In the genomic region with DNA sequence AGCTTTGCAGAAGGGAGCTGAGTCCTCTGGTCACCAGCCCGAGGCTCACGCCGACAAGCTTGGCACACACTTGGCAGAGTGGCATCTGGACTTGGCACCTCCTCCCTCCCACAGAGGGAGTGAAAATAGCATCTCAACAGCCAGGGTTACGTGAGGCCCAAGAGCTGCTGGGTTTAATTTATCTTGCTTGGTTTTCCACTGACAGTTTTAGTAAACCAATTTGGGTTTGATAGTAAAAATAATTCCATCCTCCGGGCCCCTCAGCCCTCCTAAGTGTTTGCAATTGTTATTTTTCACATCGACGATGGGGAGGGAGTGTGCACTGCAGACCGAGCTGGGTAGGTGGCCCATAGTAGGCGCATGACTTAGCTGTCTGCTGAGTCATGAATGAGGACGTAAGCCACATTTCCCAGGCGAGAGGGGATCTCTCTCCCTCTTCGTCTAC, we compare ENCODE assay signal across 12 cellular contexts.
DNase-seq lines count a peak whose midpoint lies in the region; ATAC-seq and TF ChIP-seq lines count a peak whose summit lies in the region.
"Had no signal": no experiment of that assay in that cellular context is flagged by ENCODE, and none has a peak within 500 bp of the region (broad histone marks: within the 10 kb centered on the region; RNA-seq: fewer than 3 reads in every experiment).

No MANE protein-coding gene starts in this region.

- H3K4me3 Mint-ChIP-seq in activated T-cell treated with anti-CD3 and anti-CD28 coated beads, Interleukin-2, amount 50 U/mL, for 4 hours: no peak overlapping the region
- H3K4me3 Mint-ChIP-seq: activated T-helper 1 cell treated with anti-CD3 and anti-CD28 coated beads, Interleukin-12 subunit alpha, Interleukin-12 subunit beta, Interleukin-2, Interleukin-4 antibody, amounts not matched to agents 30 ng/mL and 10 ng/mL and 1 ng/mL, durations not matched to agents 14 hours and 24 hours and 36 hours; stimulated activated memory B cell treated with anti-CD40 and anti-IgM and Interleukin-4, amounts not matched to agents 10 μg/mL and 1 μg/mL and 100 μg/mL, for 72 hours had no signal

- H3K4me1 Mint-ChIP-seq in activated T-cell treated with anti-CD3 and anti-CD28 coated beads, Interleukin-2, amount 50 U/mL, for 4 hours (ENCODE audit: low read depth): no peaks in the 10 kb centered on the region
- H3K4me1 Mint-ChIP-seq: stimulated activated memory B cell treated with anti-CD40 and anti-IgM and Interleukin-4, amounts not matched to agents 10 μg/mL and 1 μg/mL and 100 μg/mL, for 72 hours had no signal

- peaks cover 10% of the 10 kb centered on the region for H3K27me3 Mint-ChIP-seq in activated T-cell treated with anti-CD3 and anti-CD28 coated beads, Interleukin-2, amount 50 U/mL, for 4 hours (ENCODE audit: low read depth)

- DNase-seq in BJ (ENCODE audit: low read depth) (peak; percentile 82), MG63 (peak; percentile 78), fibroblast of mammary gland (ENCODE audit: low read depth) (peak; percentile 64), non-pigmented ciliary epithelial cell (ENCODE audit: low read depth) (peak; percentile 36)
- DNase-seq in activated T-cell treated with anti-CD3 and anti-CD28 coated beads, Interleukin-2, amount 50 U/mL, for 4 hours: no peak
- DNase-seq: activated CD4-positive, CD25-positive, alpha-beta regulatory T cell; cortex of kidney had no signal

- no peaks in the 10 kb centered on the region for H3K9me3 Mint-ChIP-seq in activated T-cell treated with anti-CD3 and anti-CD28 coated beads, Interleukin-2, amount 50 U/mL, for 4 hours
- H3K9me3 Mint-ChIP-seq: activated T-helper 1 cell treated with anti-CD3 and anti-CD28 coated beads, Interleukin-12 subunit alpha, Interleukin-12 subunit beta, Interleukin-2, Interleukin-4 antibody, amounts not matched to agents 30 ng/mL and 10 ng/mL and 1 ng/mL, durations not matched to agents 14 hours and 24 hours and 36 hours; stimulated activated memory B cell treated with anti-CD40 and anti-IgM and Interleukin-4, amounts not matched to agents 10 μg/mL and 1 μg/mL and 100 μg/mL, for 72 hours had no signal

- H3K36me3 ChIP-seq in BJ (ENCODE audit: control insufficient read depth, insufficient read depth, low read length) (no peaks in the 10 kb centered on the region), MG63 (no peaks in the 10 kb centered on the region)

- ATAC-seq in activated T-cell treated with anti-CD3 and anti-CD28 coated beads, Interleukin-2, amount 50 U/mL, for 4 hours: no peak
- ATAC-seq in HG03097 (IDR thresholded peaks at IDR 0.05; ENCODE audit: low FRiP score, unreplicated experiment): no peak
- no peak for ATAC-seq in GM21717 (IDR thresholded peaks at IDR 0.05; ENCODE audit: unreplicated experiment)
- ATAC-seq in GM21526 (IDR thresholded peaks at IDR 0.05; ENCODE audit: low FRiP score, unreplicated experiment): no peak
- ATAC-seq: stimulated activated memory B cell treated with anti-CD40 and anti-IgM and Interleukin-4, amounts not matched to agents 10 μg/mL and 1 μg/mL and 100 μg/mL, for 72 hours had no signal

- no peaks in the 10 kb centered on the region for H3K36me3 Mint-ChIP-seq in activated T-cell treated with anti-CD3 and anti-CD28 coated beads, Interleukin-2, amount 50 U/mL, for 4 hours (ENCODE audit: insufficient read depth)
- H3K36me3 Mint-ChIP-seq: stimulated activated memory B cell treated with anti-CD40 and anti-IgM and Interleukin-4, amounts not matched to agents 10 μg/mL and 1 μg/mL and 100 μg/mL, for 72 hours had no signal

- H3K27me3 ChIP-seq in BJ (ENCODE audit: control insufficient read depth, insufficient read depth, low read length) (peaks cover 5% of the 10 kb centered on the region), MG63 (no peaks in the 10 kb centered on the region)

- CTCF ChIA-PET in BJ (lab: Yijun Ruan, JAX): interaction anchor here (0.7 to 1.7 kb wide), 7 partner anchors 10 to 544 kb away, joined by 3 to 8 read pairs (median 3); no protein-coding TSS in a partner anchor

- H3K9me3 ChIP-seq in MG63: no peaks in the 10 kb centered on the region

- TF ChIP-seq CTCF in BJ (IDR thresholded peaks at IDR 0.05; ENCODE audit: insufficient read depth, low read depth, low read length) (no peak; the same call in 1 of the 2 replicates), fibroblast of mammary gland (conservative IDR thresholded peaks at IDR 0.05; ENCODE audit: control insufficient read depth, insufficient read depth, low read depth, low read length) (no peak)

- H3K4me3 ChIP-seq in BJ (ENCODE audit: low read depth, low read length) (no peak overlapping the region), MG63 (no peak overlapping the region), fibroblast of mammary gland (ENCODE audit: control insufficient read depth, low read depth, low read length) (no peak overlapping the region)

- POLR2A ChIA-PET in BJ (lab: Charles Lee): no interaction called here
